19 cellular contexts compared by ENCODE assay signal in genomic region chr16:82756283-82756599, GRCh38.
DNase-seq lines count a peak whose midpoint lies in the region; ATAC-seq and TF ChIP-seq lines count a peak whose summit lies in the region.
"Had no signal": no experiment of that assay in that cellular context is flagged by ENCODE, and none has a peak within 500 bp of the region (broad histone marks: within the 10 kb centered on the region; RNA-seq: fewer than 3 reads in every experiment).

No MANE protein-coding gene starts in this region.

- peaks cover 38% of the 10 kb centered on the region for H3K4me1 Mint-ChIP-seq in chondrocyte (ENCODE audit: low read depth)
- H3K4me1 Mint-ChIP-seq: CD8-positive, alpha-beta memory T cell; neural crest cell had no signal

- no peaks in the 10 kb centered on the region for H3K36me3 ChIP-seq in left ventricle myocardium inferior
- H3K36me3 ChIP-seq: tibial nerve had no signal

- DNase-seq in left ventricle myocardium inferior, result no peak
- DNase-seq in Right ventricle myocardium superior, result no peak
- DNase-seq in chondrocyte (ENCODE audit: low spot score), result no peak
- peak; percentile 40 to 89 for DNase-seq in lung microvascular endothelial cell (ENCODE audit: low read depth in 2 of 2)
- DNase-seq: activated CD4-positive, alpha-beta T cell treated with anti-CD3 and anti-CD28 coated beads, Interleukin-2, amount 50 U/mL, for 1 hour; CD8-positive, alpha-beta memory T cell; dorsolateral prefrontal cortex; hippocampal formation; midbrain; NCI-H187; NCI-H345; RPMI8226; stimulated activated naive CD4-positive, alpha-beta T cell had no signal

- H3K9me3 ChIP-seq in left ventricle myocardium inferior (replicated peaks), result no peaks in the 10 kb centered on the region
- H3K9me3 ChIP-seq: tibial nerve had no signal

- no peaks in the 10 kb centered on the region for H3K27me3 Mint-ChIP-seq in chondrocyte (ENCODE audit: low read depth)

- H3K4me3 Mint-ChIP-seq in chondrocyte (ENCODE audit: unreplicated experiment), result no peak overlapping the region
- H3K4me3 Mint-ChIP-seq: CD8-positive, alpha-beta memory T cell; neural crest cell had no signal

- no peaks in the 10 kb centered on the region for H3K27me3 ChIP-seq in left ventricle myocardium inferior (ENCODE audit: low read depth)
- H3K27me3 ChIP-seq: dorsolateral prefrontal cortex, tibial nerve had no signal

- H3K27ac ChIP-seq in left ventricle myocardium inferior (replicated peaks), result peak overlapping the region; percentile 59
- H3K27ac ChIP-seq: dorsolateral prefrontal cortex had no signal

- H3K36me3 Mint-ChIP-seq in chondrocyte (ENCODE audit: low read depth), result no peaks in the 10 kb centered on the region
- H3K36me3 Mint-ChIP-seq: CD8-positive, alpha-beta memory T cell had no signal

- peaks cover 65% of the 10 kb centered on the region for H3K4me1 ChIP-seq in left ventricle myocardium inferior

- TF ChIP-seq CTCF in left ventricle myocardium inferior (IDR thresholded peaks at IDR 0.05; ENCODE audit: borderline replicate concordance) (no peak), chondrocyte (IDR thresholded peaks at IDR 0.05) (no peak)

- no peak overlapping the region for H3K4me3 ChIP-seq in left ventricle myocardium inferior
- H3K4me3 ChIP-seq: dorsolateral prefrontal cortex, tibial nerve had no signal

- ATAC-seq in Right ventricle myocardium superior (ENCODE audit: poor library complexity) (no peak), HG02588 (IDR thresholded peaks at IDR 0.05; ENCODE audit: unreplicated experiment) (no peak), GM21723 (IDR thresholded peaks at IDR 0.05; ENCODE audit: unreplicated experiment) (no peak), HG02610 (IDR thresholded peaks at IDR 0.05; ENCODE audit: unreplicated experiment) (no peak), esophagus mucosa (no peak)

- peak overlapping the region; percentile 76 for H3K27ac Mint-ChIP-seq in chondrocyte (ENCODE audit: unreplicated experiment)
- H3K27ac Mint-ChIP-seq: CD8-positive, alpha-beta memory T cell had no signal

- intact Hi-C loops in left ventricle myocardium inferior (cut with micrococcal nuclease) (loop anchor here (10.0 kb wide), 1 partner anchor 121 kb away; no protein-coding TSS in a partner anchor), Right ventricle myocardium superior (cut with DNase I) (no loop called here)

- no peaks in the 10 kb centered on the region for H3K9me3 Mint-ChIP-seq in chondrocyte (ENCODE audit: low read depth)
- H3K9me3 Mint-ChIP-seq: CD8-positive, alpha-beta memory T cell; neural crest cell had no signal

Comparison
In these comparisons a context has a peak if more than half of its experiments do, and no peak if none do; other contexts are left out.
1. DNase-seq: peak in lung microvascular endothelial cell (2 of 2); none in left ventricle myocardium inferior (single experiment), Right ventricle myocardium superior (single experiment) and chondrocyte (single experiment).